In the genomic region with DNA sequence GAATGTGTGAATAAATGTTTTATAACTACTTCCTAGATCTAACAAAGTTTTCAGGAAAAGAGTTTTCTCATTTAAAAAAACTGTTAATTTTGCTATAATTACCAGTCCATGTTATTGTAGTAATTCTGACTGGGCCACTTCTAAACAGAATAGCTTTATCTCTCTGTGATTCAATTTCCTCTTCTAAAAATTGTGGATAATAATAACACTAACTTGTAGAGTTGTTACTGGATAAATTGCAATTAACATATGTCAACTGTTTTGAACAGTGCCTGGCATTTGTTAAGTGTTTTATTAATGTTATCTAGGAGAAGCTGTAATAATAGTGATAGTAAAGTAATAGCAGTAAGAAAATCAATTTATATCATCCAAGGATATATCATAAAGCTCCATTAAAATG, we compare ENCODE assay signal across 14 cellular contexts.
DNase-seq lines count a peak whose midpoint lies in the region; ATAC-seq, FAIRE-seq and TF ChIP-seq lines count a peak whose summit lies in the region.
"Had no signal": no experiment of that assay in that cellular context is flagged by ENCODE, and none has a peak within 500 bp of the region (broad histone marks: within the 10 kb centered on the region; RNA-seq: fewer than 3 reads in every experiment).

No MANE protein-coding gene starts in this region.

- no peak for TF ChIP-seq EP300 in A549 (IDR thresholded peaks at IDR 0.05)

- H3K36me3 Mint-ChIP-seq in astrocyte (ENCODE audit: low read depth, unreplicated experiment) = no peaks in the 10 kb centered on the region
- no peaks in the 10 kb centered on the region for H3K36me3 Mint-ChIP-seq in activated T-cell treated with anti-CD3 and anti-CD28 coated beads, Interleukin-2, amount 50 U/mL, for 72 hours (ENCODE audit: insufficient read depth in 2 of 2)
- H3K36me3 Mint-ChIP-seq: CD14-positive monocyte; CD8-positive, alpha-beta T cell had no signal

- ATAC-seq in A549 (no peak), HCT116 (no peak), GM18858 (IDR thresholded peaks at IDR 0.05; ENCODE audit: unreplicated experiment) (no peak), GM19463 (IDR thresholded peaks at IDR 0.05; ENCODE audit: unreplicated experiment) (no peak)
- no peak for ATAC-seq in activated T-cell treated with anti-CD3 and anti-CD28 coated beads, Interleukin-2, amount 50 U/mL, for 72 hours (replicated peaks in 1 of 2)
- ATAC-seq: GM23338 had no signal

- TF ChIP-seq CTCF in A549 (IDR thresholded peaks at IDR 0.05) (no peak), HCT116 (IDR thresholded peaks at IDR 0.05 in 2 of 3, conservative IDR thresholded peaks at IDR 0.05 in 1 of 3; ENCODE audit: borderline replicate concordance in 1 of 3, insufficient read depth in 1 of 3, low read depth in 2 of 3, low read length in 2 of 3) (no peak), astrocyte (IDR thresholded peaks at IDR 0.05; ENCODE audit: insufficient read depth, low read depth, low read length) (no peak), hepatocyte (IDR thresholded peaks at IDR 0.05; ENCODE audit: poor library complexity) (no peak), vagina (IDR thresholded peaks at IDR 0.05) (no peak)

- H3K9ac ChIP-seq in HCT116 (ENCODE audit: low read length) = peak overlapping the region; percentile 64
- no peak overlapping the region for H3K9ac ChIP-seq in astrocyte (ENCODE audit: low read length)

- H3K4me1 ChIP-seq in A549 = peaks cover 53% of the 10 kb centered on the region
- H3K4me1 ChIP-seq in HCT116 (ENCODE audit: control insufficient read depth in 1 of 2, insufficient read depth in 2 of 2, low read length in 2 of 2) = peaks cover 85 to 99% of the 10 kb centered on the region in 2 experiments
- peaks cover 16% of the 10 kb centered on the region for H3K4me1 ChIP-seq in astrocyte (ENCODE audit: insufficient read depth, low read length)
- H3K4me1 ChIP-seq in hepatocyte (ENCODE audit: insufficient read depth) = peaks cover 9% of the 10 kb centered on the region
- peaks cover 12% of the 10 kb centered on the region for H3K4me1 ChIP-seq in vagina

- BruUV-seq in HCT116 (replicated peaks; lab: Mats Ljungman, UMichigan) = TSS peak; percentile 76

- TF ChIP-seq POLR2A in A549 (IDR thresholded peaks at IDR 0.05; ENCODE audit: low read length) (no peak), HCT116 (IDR thresholded peaks at IDR 0.05; ENCODE audit: borderline replicate concordance, extremely low read depth, insufficient read depth, insufficient read length) (no peak), vagina (IDR thresholded peaks at IDR 0.05) (no peak)

- DNase-seq in A549 (ENCODE audit: low read depth in 1 of 2, low spot score in 1 of 2) (no peak), HCT116 (ENCODE audit: low read depth, low spot score) (no peak), astrocyte (ENCODE audit: low read depth) (no peak), hepatocyte (ENCODE audit: low spot score) (no peak), vagina (ENCODE audit: extremely low spot score in 2 of 2) (no peak)
- DNase-seq in activated T-cell treated with anti-CD3 and anti-CD28 coated beads, Interleukin-2, amount 50 U/mL, for 72 hours = no peak
- DNase-seq: COR-L47, H7 had no signal

- H4K20me1 ChIP-seq in HCT116 (ENCODE audit: insufficient read depth) = no peaks in the 10 kb centered on the region
- no peaks in the 10 kb centered on the region for H4K20me1 ChIP-seq in astrocyte (ENCODE audit: insufficient read depth, low read length)
- no peaks in the 10 kb centered on the region for H4K20me1 ChIP-seq in hepatocyte (ENCODE audit: insufficient read depth, poor library complexity, severe bottlenecking)

- CTCF ChIA-PET in A549 (lab: Yijun Ruan, JAX) = interaction anchor here (1.7 kb wide), 1 partner anchor 23 kb away, joined by 5 read pairs; no protein-coding TSS in a partner anchor
- CTCF ChIA-PET in HCT116 (lab: Charles Lee) = interaction anchor here (0.6 to 1.0 kb wide), 2 partner anchors 9 to 44 kb away, joined by 3 to 5 read pairs; no protein-coding TSS in a partner anchor

- H3K9me3 Mint-ChIP-seq in astrocyte (ENCODE audit: unreplicated experiment) = no peaks in the 10 kb centered on the region
- peaks cover 0 to 2% of the 10 kb centered on the region in 2 donors for H3K9me3 Mint-ChIP-seq in activated T-cell treated with anti-CD3 and anti-CD28 coated beads, Interleukin-2, amount 50 U/mL, for 72 hours
- H3K9me3 Mint-ChIP-seq: CD14-positive monocyte; CD8-positive, alpha-beta T cell; GM23338 had no signal

- H3K27ac ChIP-seq in A549 = peak overlapping the region; percentile 92 to 96
- peak overlapping the region; percentile 94 for H3K27ac ChIP-seq in HCT116 (ENCODE audit: low read depth, low read length)
- no peak overlapping the region for H3K27ac ChIP-seq in astrocyte (ENCODE audit: low read depth, low read length)
- H3K27ac ChIP-seq in hepatocyte = peak overlapping the region; percentile 15
- no peak overlapping the region for H3K27ac ChIP-seq in vagina

- RAD21 ChIA-PET in HCT116 (lab: Charles Lee; ENCODE audit: low non-redundant PET in 1 of 2, low total read pairs in 2 of 2, uncharacterized antibody in 2 of 2, unreplicated experiment in 2 of 2) = interaction anchor here in 1 of 2 experiments (0.6 kb wide), 1 partner anchor 98 kb away, joined by 3 read pairs; no protein-coding TSS in a partner anchor

- FAIRE-seq in A549 (lab: Jason Lieb, UNC) (no peak), astrocyte (lab: Jason Lieb, UNC) (peak; percentile 20)
- FAIRE-seq: A204.1 had no signal

- no peaks in the 10 kb centered on the region for H3K27me3 Mint-ChIP-seq in astrocyte (ENCODE audit: low read depth, unreplicated experiment)
- H3K27me3 Mint-ChIP-seq in activated T-cell treated with anti-CD3 and anti-CD28 coated beads, Interleukin-2, amount 50 U/mL, for 72 hours (ENCODE audit: low read depth) = peaks cover 7% of the 10 kb centered on the region

- TF ChIP-seq RAD21 in A549 (conservative IDR thresholded peaks at IDR 0.05 in 1 of 2, IDR thresholded peaks at IDR 0.05 in 1 of 2) = no peak
- no peak for TF ChIP-seq RAD21 in HCT116 (IDR thresholded peaks at IDR 0.05; ENCODE audit: low read depth)

- H3K79me2 ChIP-seq in HCT116 (ENCODE audit: insufficient read depth, low read length) = peaks cover 22% of the 10 kb centered on the region
- no peaks in the 10 kb centered on the region for H3K79me2 ChIP-seq in astrocyte (ENCODE audit: insufficient read depth, low read length)
- H3K79me2 ChIP-seq in hepatocyte = no peaks in the 10 kb centered on the region

- POLR2A ChIA-PET in A549 (lab: Yijun Ruan, JAX) (interaction anchor here (1.2 to 2.3 kb wide), 2 partner anchors 12 to 22 kb away, joined by 3 to 15 read pairs; no protein-coding TSS in a partner anchor), HCT116 (lab: Charles Lee) (interaction anchor here (0.8 to 2.5 kb wide), 17 partner anchors 9 to 443 kb away, joined by 3 to 13 read pairs (median 5); partner anchors contain the start of gene AREG)

- H3K36me3 ChIP-seq in HCT116 (ENCODE audit: control insufficient read depth in 1 of 2, insufficient read depth in 2 of 2, low read length in 2 of 2) (no peaks in the 10 kb centered on the region; a peak in 1 of 4 replicates), astrocyte (ENCODE audit: insufficient read depth, low read length) (no peaks in the 10 kb centered on the region), hepatocyte (replicated peaks; ENCODE audit: insufficient read depth, low read depth) (no peaks in the 10 kb centered on the region), vagina (no peaks in the 10 kb centered on the region)

- no peak overlapping the region for H3K4me3 Mint-ChIP-seq in astrocyte (ENCODE audit: unreplicated experiment)
- no peak overlapping the region for H3K4me3 Mint-ChIP-seq in activated T-cell treated with anti-CD3 and anti-CD28 coated beads, Interleukin-2, amount 50 U/mL, for 72 hours
- H3K4me3 Mint-ChIP-seq: GM23338 had no signal

- H3K4me3 ChIP-seq in A549 (no peak overlapping the region), HCT116 (replicated peaks in 1 of 2; ENCODE audit: low read depth in 1 of 2, low read length in 2 of 2) (no peak overlapping the region; a peak in 1 of 4 replicates), astrocyte (ENCODE audit: insufficient read depth, low read depth, low read length) (no peak overlapping the region), hepatocyte (no peak overlapping the region), vagina (no peak overlapping the region)
- H3K4me3 ChIP-seq: GM23338 had no signal

- no peak overlapping the region for H3K27ac Mint-ChIP-seq in astrocyte (ENCODE audit: unreplicated experiment)
- H3K27ac Mint-ChIP-seq in activated T-cell treated with anti-CD3 and anti-CD28 coated beads, Interleukin-2, amount 50 U/mL, for 72 hours = no peak overlapping the region
- H3K27ac Mint-ChIP-seq: GM23338 had no signal

- peaks cover 12% of the 10 kb centered on the region for H3K4me1 Mint-ChIP-seq in astrocyte (ENCODE audit: low read depth, unreplicated experiment)
- peaks cover 20% of the 10 kb centered on the region for H3K4me1 Mint-ChIP-seq in activated T-cell treated with anti-CD3 and anti-CD28 coated beads, Interleukin-2, amount 50 U/mL, for 72 hours (ENCODE audit: low read depth)

- peak overlapping the region; percentile 68 for H3K4me2 ChIP-seq in A549
- peak overlapping the region; percentile 66 for H3K4me2 ChIP-seq in HCT116 (ENCODE audit: low read length)
- H3K4me2 ChIP-seq in astrocyte (ENCODE audit: low read length) = no peak overlapping the region
- H3K4me2 ChIP-seq in hepatocyte = no peak overlapping the region
- H3K4me2 ChIP-seq: GM23338 had no signal

- H3K9me3 ChIP-seq in A549 (peaks cover 3% of the 10 kb centered on the region; the same call in 1 of the 3 replicates), HCT116 (ENCODE audit: control insufficient read depth in 1 of 2, insufficient read depth in 1 of 2, low read depth in 1 of 2, low read length in 2 of 2) (no peaks in the 10 kb centered on the region), astrocyte (ENCODE audit: insufficient read depth, low read depth, low read length) (no peaks in the 10 kb centered on the region), hepatocyte (ENCODE audit: low read depth) (no peaks in the 10 kb centered on the region), vagina (no peaks in the 10 kb centered on the region)

- H3K27me3 ChIP-seq in HCT116 (ENCODE audit: insufficient read depth, low read length) (no peaks in the 10 kb centered on the region), astrocyte (ENCODE audit: insufficient read depth, low read length) (peaks cover 19% of the 10 kb centered on the region), hepatocyte (no peaks in the 10 kb centered on the region), vagina (no peaks in the 10 kb centered on the region)

- intact Hi-C loops in HCT116 (cut with micrococcal nuclease) (no loop called here), vagina (cut with DNase I) (no loop called here)

- H3K9me2 ChIP-seq in HCT116 (ENCODE audit: insufficient read depth) (no peaks in the 10 kb centered on the region), hepatocyte (replicated peaks; ENCODE audit: insufficient read depth) (no peaks in the 10 kb centered on the region)

- H2AFZ ChIP-seq in HCT116 (ENCODE audit: low read depth, low read length, poor library complexity, severe bottlenecking) (no peak overlapping the region), astrocyte (ENCODE audit: low read depth, low read length) (no peak overlapping the region), hepatocyte (no peak overlapping the region)

TF ChIP-seq in HCT116, 20 proteins besides CTCF, POLR2A, EP300 and RAD21:
- TF ChIP-seq EZH2 (IDR thresholded peaks at IDR 0.05) = no peak

Comparison
In these comparisons a context has a peak if more than half of its experiments do, and no peak if none do; other contexts are left out.
1. H3K27ac ChIP-seq: peak in A549 (2 of 2), HCT116 (single experiment) and hepatocyte (single experiment); none in astrocyte (single experiment) and vagina (single experiment).
2. H3K4me2 ChIP-seq: peak in A549 (single experiment) and HCT116 (single experiment); none in astrocyte (single experiment) and hepatocyte (single experiment).